In the genomic region with DNA sequence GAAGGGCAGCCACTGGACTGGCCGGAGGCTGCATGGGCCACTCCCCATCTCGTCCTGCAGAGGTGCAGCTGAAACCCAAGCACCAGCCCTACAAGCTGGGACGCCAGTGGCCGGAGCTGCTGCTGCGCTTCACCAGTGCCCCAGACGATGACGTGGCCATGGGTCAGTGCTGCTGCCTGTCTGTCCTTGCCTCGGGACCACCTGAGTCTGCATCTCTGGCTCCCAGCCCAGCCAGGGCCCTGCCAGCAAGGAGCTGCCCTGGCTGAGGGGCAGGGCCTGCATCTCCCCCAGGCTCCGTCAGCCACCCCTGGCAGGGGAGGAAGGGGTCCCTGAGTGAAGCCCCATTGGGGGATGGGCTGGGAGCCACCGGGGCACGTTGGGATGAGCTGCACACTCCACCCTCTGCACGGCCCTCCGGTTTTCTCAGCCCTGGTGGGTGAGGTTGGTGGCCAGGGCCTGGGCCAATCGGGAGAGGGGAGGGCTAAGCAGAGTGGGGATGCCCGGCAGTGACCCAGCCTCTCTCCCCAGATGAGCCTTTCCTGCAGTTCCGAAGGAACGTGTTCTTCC, we compare ENCODE assay signal across 29 cellular contexts. TPM values are rescaled to one million over a fixed set of nuclear protein-coding genes. Genes with fewer than 3 reads are reported as not detected.
"Had no signal": no experiment of that assay in that cellular context is flagged by ENCODE, and none has a peak within 500 bp of the region (broad histone marks: within the 10 kb centered on the region; RNA-seq: fewer than 3 reads in every experiment).

No MANE protein-coding gene starts in this region.

- H3K27ac Mint-ChIP-seq: activated naive CD4-positive, alpha-beta T cell treated with anti-CD3 and anti-CD28 coated beads, Interleukin-2, amount 10 ng/mL, durations not matched to agents 7 days and 5 days; activated naive CD8-positive, alpha-beta T cell treated with anti-CD3 and anti-CD28 coated beads for 36 hours; WTC11 had no signal

- DNase-seq: activated CD4-positive, alpha-beta T cell treated with anti-CD3 and anti-CD28 coated beads for 48 hours; activated CD4-positive, alpha-beta T cell treated with anti-CD3 and anti-CD28 coated beads, Interleukin-2, amount 50 U/mL, for 48 hours; activated CD4-positive, CD25-positive, alpha-beta regulatory T cell treated with anti-CD3 and anti-CD28 coated beads, Interleukin-2, amount 50 U/mL, for 72 hours; activated CD8-positive, alpha-beta memory T cell treated with anti-CD3 and anti-CD28 coated beads for 24 hours; activated gamma-delta T cell treated with Interleukin-2 at 50 U/mL for 16 hours; activated naive CD4-positive, alpha-beta T cell treated with anti-CD3 and anti-CD28 coated beads, Interleukin-2, amount 10 ng/mL, durations not matched to agents 7 days and 5 days; activated naive CD8-positive, alpha-beta T cell treated with anti-CD3 and anti-CD28 coated beads for 36 hours; activated T-cell treated with anti-CD3 and anti-CD28 coated beads for 4 hours; activated T-cell treated with anti-CD3 and anti-CD28 coated beads, Interleukin-2, amount 50 U/mL, for 48 hours; brain microvascular endothelial cell; cerebellar nuclear complex; Kasumi-1; NCI-H1048; NCI-H1417; NCI-H1930; NCI-H2171; NCI-H226; NCI-H526; NCI-H774; OCI-M1; RPMI8226; SHP77; SW 1271 had no signal

- H3K9me3 ChIP-seq: SJSA1 had no signal

- H3K4me3 Mint-ChIP-seq: activated naive CD4-positive, alpha-beta T cell treated with anti-CD3 and anti-CD28 coated beads, Interleukin-2, amount 10 ng/mL, durations not matched to agents 7 days and 5 days; activated naive CD8-positive, alpha-beta T cell treated with anti-CD3 and anti-CD28 coated beads for 36 hours; activated T-helper 17 cell treated with anti-CD3 and anti-CD28 coated beads, Interleukin-2, amount 50 U/mL, for 72 hours; WTC11 had no signal

- H3K4me3 ChIP-seq: SJSA1 had no signal

- H3K27me3 Mint-ChIP-seq: activated naive CD4-positive, alpha-beta T cell treated with anti-CD3 and anti-CD28 coated beads, Interleukin-2, amount 10 ng/mL, durations not matched to agents 7 days and 5 days; activated naive CD8-positive, alpha-beta T cell treated with anti-CD3 and anti-CD28 coated beads for 36 hours; activated T-helper 17 cell treated with anti-CD3 and anti-CD28 coated beads, Interleukin-2, amount 50 U/mL, for 72 hours had no signal

- ATAC-seq: activated T-helper 17 cell treated with anti-CD3 and anti-CD28 coated beads, Interleukin-2, amount 50 U/mL, for 72 hours; Panc1; SK-N-SH treated with all-trans-retinoic acid at 6 μM for 48 hours; WTC11 had no signal

- H3K27me3 ChIP-seq: brain microvascular endothelial cell, SJSA1 had no signal

- H3K27ac ChIP-seq: brain microvascular endothelial cell, SJSA1 had no signal

- H3K9me3 Mint-ChIP-seq: activated naive CD4-positive, alpha-beta T cell treated with anti-CD3 and anti-CD28 coated beads, Interleukin-2, amount 10 ng/mL, durations not matched to agents 7 days and 5 days; activated naive CD8-positive, alpha-beta T cell treated with anti-CD3 and anti-CD28 coated beads for 36 hours; activated T-helper 17 cell treated with anti-CD3 and anti-CD28 coated beads, Interleukin-2, amount 50 U/mL, for 72 hours; WTC11 had no signal

RNA-seq across cellular contexts. Expression of gene TIGD3, which starts 39.0 kb away (rescaled TPM):
- total RNA-seq: cardiac septum, SJSA1 had no signal
